In genomic region chr1:226681652-226682493, GRCh38 we compare ENCODE assay signal across 13 cellular contexts. TPM values are rescaled to one million over a fixed set of nuclear protein-coding genes. Genes with fewer than 3 reads are reported as not detected.
DNase-seq lines count a peak whose midpoint lies in the region; ATAC-seq and TF ChIP-seq lines count a peak whose summit lies in the region.
"Had no signal": no experiment of that assay in that cellular context is flagged by ENCODE, and none has a peak within 500 bp of the region (broad histone marks: within the 10 kb centered on the region; RNA-seq: fewer than 3 reads in every experiment).

No MANE protein-coding gene starts in this region.

- no peak for TF ChIP-seq CTCF in left ventricle myocardium inferior (IDR thresholded peaks at IDR 0.05; ENCODE audit: borderline replicate concordance)
- no peak for TF ChIP-seq CTCF in transverse colon (IDR thresholded peaks at IDR 0.05)

- peaks cover 62% of the 10 kb centered on the region for H3K4me1 Mint-ChIP-seq in activated T-helper 17 cell treated with anti-CD3 and anti-CD28 coated beads, Interleukin-2, amount 50 U/mL, for 72 hours
- H3K4me1 Mint-ChIP-seq in naive B cell: peaks cover 90 to 98% (median 94%) of the 10 kb centered on the region in 3 donors

- ATAC-seq in left ventricle myocardium superior: no peak
- ATAC-seq in activated T-helper 17 cell treated with anti-CD3 and anti-CD28 coated beads, Interleukin-2, amount 50 U/mL, for 72 hours (replicated peaks): no peak
- no peak for ATAC-seq in naive B cell (ENCODE audit: low read depth in 2 of 2)

- peak overlapping the region; percentile 69 for H3K4me3 Mint-ChIP-seq in activated T-helper 17 cell treated with anti-CD3 and anti-CD28 coated beads, Interleukin-2, amount 50 U/mL, for 72 hours
- peak overlapping the region in 3 of 8 donors; percentile 18 to 63 (median 34) for H3K4me3 Mint-ChIP-seq in naive B cell

- H3K9me3 ChIP-seq in left ventricle myocardium inferior (replicated peaks): no peaks in the 10 kb centered on the region
- no peaks in the 10 kb centered on the region for H3K9me3 ChIP-seq in transverse colon
- H3K9me3 ChIP-seq: ascending aorta had no signal

- TF ChIP-seq POLR2A in transverse colon (IDR thresholded peaks at IDR 0.05): no peak

- H3K36me3 ChIP-seq in left ventricle myocardium inferior: no peaks in the 10 kb centered on the region
- no peaks in the 10 kb centered on the region for H3K36me3 ChIP-seq in transverse colon
- H3K36me3 ChIP-seq: ascending aorta had no signal

- H3K4me3 ChIP-seq in left ventricle myocardium inferior: no peak overlapping the region
- H3K4me3 ChIP-seq in transverse colon: no peak overlapping the region
- H3K4me3 ChIP-seq: ascending aorta, lung had no signal

- DNase-seq in left ventricle myocardium inferior (no peak), left ventricle myocardium superior (no peak), naive B cell (no peak), transverse colon (no peak), cerebellar nuclear complex (lab: John Stamatoyannopoulos, UW) (no peak), DMS79 (lab: John Stamatoyannopoulos, UW) (no peak)
- no peak for DNase-seq in activated CD4-positive, alpha-beta T cell treated with anti-CD3 and anti-CD28 coated beads, Interleukin-2, amount 50 U/mL, for 1 hour
- DNase-seq: occipital lobe, small intestine, trophoblast cell had no signal

- intact Hi-C loops in left ventricle myocardium inferior (cut with micrococcal nuclease): loop anchor here (10.0 kb wide), 1 partner anchor 47 kb away; no protein-coding TSS in a partner anchor
- intact Hi-C loops in left ventricle myocardium superior (cut with micrococcal nuclease): no loop called here
- intact Hi-C loops in transverse colon (cut with DNase I; ENCODE audit: low total_unique reads): no loop called here

- H3K27ac ChIP-seq in left ventricle myocardium inferior (replicated peaks) (peak overlapping the region; percentile 91), transverse colon (peak overlapping the region; percentile 27 to 89 (median 86))

- H3K27ac Mint-ChIP-seq in activated T-helper 17 cell treated with anti-CD3 and anti-CD28 coated beads, Interleukin-2, amount 50 U/mL, for 72 hours: peak overlapping the region; percentile 97
- H3K27ac Mint-ChIP-seq in naive B cell: peak overlapping the region in 5 of 6 donors; percentile 70 to 100 (median 90)

- WGBS in transverse colon (ENCODE audit: low coverage in 1 of 2), 2 donors: 81 to 92% methylated on average over 2 to 4 of the region's 4 CpGs

- H3K36me3 Mint-ChIP-seq in activated T-helper 17 cell treated with anti-CD3 and anti-CD28 coated beads, Interleukin-2, amount 50 U/mL, for 72 hours (ENCODE audit: low read depth): peaks cover 44% of the 10 kb centered on the region
- H3K36me3 Mint-ChIP-seq in naive B cell: peaks cover 8 to 16% of the 10 kb centered on the region in 2 donors

- in situ Hi-C loops in transverse colon (cut with MboI; ENCODE audit: low pct_ligation_motif_present in 1 of 4, low pct_unique_long_range_greater_than_20kb in 1 of 4, low sequenced_read_pairs in 3 of 4): no loop called here

- H3K9me3 Mint-ChIP-seq in activated T-helper 17 cell treated with anti-CD3 and anti-CD28 coated beads, Interleukin-2, amount 50 U/mL, for 72 hours: no peaks in the 10 kb centered on the region
- no peaks in the 10 kb centered on the region for H3K9me3 Mint-ChIP-seq in naive B cell

- no peaks in the 10 kb centered on the region for H3K27me3 Mint-ChIP-seq in activated T-helper 17 cell treated with anti-CD3 and anti-CD28 coated beads, Interleukin-2, amount 50 U/mL, for 72 hours
- H3K27me3 Mint-ChIP-seq in naive B cell: no peaks in the 10 kb centered on the region

- no peak for TF ChIP-seq EP300 in transverse colon (IDR thresholded peaks at IDR 0.05; ENCODE audit: low read depth)

- H3K4me1 ChIP-seq in left ventricle myocardium inferior (peaks cover 100% of the 10 kb centered on the region), transverse colon (peaks cover 35 to 78% (median 46%) of the 10 kb centered on the region in 4 donors)

- H3K27me3 ChIP-seq in left ventricle myocardium inferior (ENCODE audit: low read depth) (no peaks in the 10 kb centered on the region), transverse colon (no peaks in the 10 kb centered on the region)
- H3K27me3 ChIP-seq: ascending aorta had no signal

RNA-seq across cellular contexts. Expression of gene ITPKB, which starts 57.2 kb away (rescaled TPM):
- total RNA-seq in left ventricle myocardium inferior (15.7 TPM), left ventricle myocardium superior (19.5 TPM), transverse colon (10 to 100 TPM; 14.3 to 57.6 (median 23.7) TPM)
- total RNA-seq in activated T-helper 17 cell treated with anti-CD3 and anti-CD28 coated beads, Interleukin-2, amount 50 U/mL, for 72 hours: 10 to 100 TPM; 30.1 to 39.2 TPM
- polyA plus RNA-seq in naive B cell (ENCODE audit: low read depth in 6 of 6): 10 to 100 TPM; 24.5 to 48.9 (median 34.1) TPM
